Comparison of ENCODE assay signal across 8 cellular contexts in the genomic region with DNA sequence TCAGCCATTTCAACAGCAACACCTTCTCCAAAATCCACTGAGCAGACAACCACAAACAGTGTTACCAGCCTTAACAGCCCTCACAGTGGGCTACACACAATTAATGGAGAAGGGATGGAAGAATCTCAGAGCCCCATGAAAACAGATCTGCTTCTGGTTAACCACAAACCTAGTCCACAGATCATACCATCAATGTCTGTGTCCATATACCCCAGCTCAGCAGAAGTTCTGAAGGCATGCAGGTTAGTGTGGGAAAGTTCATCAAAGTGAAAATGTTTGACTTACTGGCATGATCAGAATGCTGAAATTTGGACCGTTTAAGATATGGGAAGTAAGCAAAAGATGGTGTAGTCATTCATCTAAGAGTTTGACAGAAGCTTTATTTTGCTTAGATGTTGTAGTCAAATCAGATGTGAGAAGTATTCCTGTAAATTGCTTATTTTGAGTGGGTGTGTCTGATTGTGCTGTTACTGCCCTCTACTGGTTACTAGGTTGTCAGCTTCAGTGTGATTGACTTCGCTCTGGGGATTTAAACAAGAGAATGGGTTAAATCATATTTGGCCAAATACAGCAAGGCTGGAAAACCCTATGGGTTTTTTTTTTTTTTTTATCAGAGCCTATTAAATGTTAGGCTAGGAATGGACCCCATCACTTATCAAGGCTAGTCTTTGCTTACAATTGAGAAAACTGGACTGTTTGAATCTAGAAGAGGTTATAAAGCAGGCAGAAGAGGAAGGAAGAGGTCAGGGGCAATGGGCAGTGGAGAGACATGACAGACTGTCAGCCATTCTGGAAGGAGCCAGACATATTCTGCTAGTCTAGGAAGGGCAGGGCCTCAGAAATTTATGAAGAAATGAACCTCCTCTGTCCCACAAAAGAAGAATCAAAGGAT.
DNase-seq lines count a peak whose midpoint lies in the region; ATAC-seq and TF ChIP-seq lines count a peak whose summit lies in the region.

No MANE protein-coding gene starts in this region.

- H3K27me3 ChIP-seq in psoas muscle (ENCODE audit: insufficient read depth in 3 of 3, low read length in 2 of 3) = no peaks in the 10 kb centered on the region

- no peaks in the 10 kb centered on the region for H3K9me3 ChIP-seq in psoas muscle

- H3K4me1 ChIP-seq in psoas muscle = peaks cover 7% of the 10 kb centered on the region

- no peak overlapping the region for H3K27ac ChIP-seq in psoas muscle

- TF ChIP-seq POLR2A in NB4 (IDR thresholded peaks at IDR 0.05; ENCODE audit: extremely low read depth, insufficient read length) = no peak

- TF ChIP-seq CTCF in GM12872 (IDR thresholded peaks at IDR 0.05; ENCODE audit: insufficient read depth, low read depth, low read length) (peak; percentile 55), NB4 (IDR thresholded peaks at IDR 0.05; ENCODE audit: low read depth, low read length) (peak; percentile 52), WI38 (IDR thresholded peaks at IDR 0.05; ENCODE audit: low read depth, low read length) (peak; percentile 64), foreskin fibroblast (IDR thresholded peaks at IDR 0.05; ENCODE audit: low read depth, low read length) (peak; percentile 57), psoas muscle (IDR thresholded peaks at IDR 0.05) (peak; percentile 69)

- peak in 3 of 4 donors; percentile 51 to 78 (median 73) for ATAC-seq in psoas muscle

- H3K4me3 ChIP-seq in NB4 (ENCODE audit: low read depth, low read length) (no peak overlapping the region), WI38 (ENCODE audit: low read depth, low read length) (no peak overlapping the region), foreskin fibroblast (ENCODE audit: low read depth in 1 of 2, low read length in 2 of 2) (no peak overlapping the region), psoas muscle (no peak overlapping the region)

- intact Hi-C loops in psoas muscle (cut with DNase I) = loop anchor here (5.0 kb wide), 2 partner anchors 198 to 528 kb away; partner anchors contain the start of genes KDM6A (in 2 of the 2) and FUNDC1 (in 1 of the 2)

- 26 to 66% (median 47%) methylated on average over 2 of the region's 2 CpGs for WGBS in psoas muscle, 3 donors

- peaks cover 0 to 29% of the 10 kb centered on the region in 2 donors for H3K36me3 ChIP-seq in psoas muscle (ENCODE audit: insufficient read depth in 1 of 2, low read depth in 1 of 2)

- DNase-seq in Ammon's horn (ENCODE audit: low spot score) (peak; percentile 62), NB4 (ENCODE audit: low read depth) (peak; percentile 63), foreskin fibroblast (peak; percentile 9 to 53), psoas muscle (no peak), GM19240 (ENCODE audit: insufficient read length, low spot score) (no peak)
- no peak for DNase-seq in stimulated activated CD4-positive, alpha-beta T cell treated with anti-CD3 and anti-CD28 coated beads, Interleukin-4, amount 100 ng/mL, for 4 hours

Comparison
In these comparisons a context has a peak if more than half of its experiments do, and no peak if none do; other contexts are left out.
1. DNase-seq: peak in Ammon's horn (single experiment), NB4 (single experiment) and foreskin fibroblast (2 of 2); none in psoas muscle (0 of 2), GM19240 (single experiment) and stimulated activated CD4-positive, alpha-beta T cell treated with anti-CD3 and anti-CD28 coated beads, Interleukin-4, amount 100 ng/mL, for 4 hours (0 of 2).
2. Peak in every context shown above with its lines, with median percentiles within 50 percentile points of each other: CTCF ChIP-seq.